7 cellular contexts compared by ENCODE assay signal in genomic region chr17:40168262-40168832, GRCh38. TPM values are rescaled to one million over a fixed set of nuclear protein-coding genes. Genes with fewer than 3 reads are reported as not detected.
DNase-seq lines count a peak whose midpoint lies in the region; ATAC-seq and FAIRE-seq lines count a peak whose summit lies in the region.

No MANE protein-coding gene starts in this region.

- in situ Hi-C loops in KBM-7 (cut with MboI; ENCODE audit: low pct_unique_long_range_greater_than_20kb, low sequenced_read_pairs), result no loop called here

- peaks cover 82% of the 10 kb centered on the region for H3K36me3 ChIP-seq in SJCRH30

- no peaks in the 10 kb centered on the region for H3K9me3 ChIP-seq in SJCRH30 (replicated peaks)

- H3K27ac ChIP-seq in SJCRH30, result no peak overlapping the region
- peak overlapping the region; percentile 70 for H3K27ac ChIP-seq in caudate nucleus (ENCODE audit: low read depth, low read length)

- no peaks in the 10 kb centered on the region for H3K27me3 ChIP-seq in SJCRH30

- DNase-seq in ELR (ENCODE audit: low read depth) (peak; percentile 80), KBM-7 (peak; percentile 63), SJCRH30 (peak; percentile 31 to 71), caudate nucleus (lab: John Stamatoyannopoulos, UW) (peak in 22 of 61 donors; percentile 7 to 63 (median 30))
- DNase-seq in stimulated activated naive CD8-positive, alpha-beta T cell treated with anti-CD3 and anti-CD28 coated beads, Interleukin-15, Interleukin-2, amounts not matched to agents 100 U/mL and 50 U/mL, for 24 hours, result peak; percentile 16

- 0 out of 2 replicates have a peak, but pooled peaks cover 3% of the 10 kb centered on the region for H3K4me1 ChIP-seq in SJCRH30

- H3K4me3 ChIP-seq in SJCRH30, result no peak overlapping the region

- peak; percentile 57 for ATAC-seq in stimulated activated naive CD8-positive, alpha-beta T cell treated with anti-CD3 and anti-CD28 coated beads, Interleukin-15, Interleukin-2, amounts not matched to agents 100 U/mL and 50 U/mL, for 24 hours
- no peak for ATAC-seq in HG03139 (IDR thresholded peaks at IDR 0.05; ENCODE audit: unreplicated experiment)

- FAIRE-seq in islet of Langerhans (lab: Jason Lieb, UNC), result peak; percentile 97

RNA-seq across cellular contexts. Expression of gene RAPGEFL1, which starts 8.9 kb away (rescaled TPM):
- total RNA-seq in SJCRH30 (2014; rRNA removed; shearing (Covaris generic)), result 1.6 and 2.7 TPM in 2 replicates

RNA-seq across cellular contexts. Expression of gene CASC3, which starts 28.0 kb away (rescaled TPM):
- total RNA-seq in SJCRH30 (2014; rRNA removed; shearing (Covaris generic)), result 53.8 and 58.5 TPM in 2 replicates

RNA-seq across cellular contexts. Expression of gene MSL1, which starts 46.6 kb away (rescaled TPM):
- total RNA-seq in SJCRH30 (2014; rRNA removed; shearing (Covaris generic)), result 72.9 and 76.1 TPM in 2 replicates

RNA-seq across cellular contexts. Expression of gene WIPF2, which starts 50.8 kb away (rescaled TPM):
- total RNA-seq in SJCRH30 (2014; rRNA removed; shearing (Covaris generic)), result 8.3 and 9.0 TPM in 2 replicates
